ENCODE assay signal across 8 cellular contexts in genomic region chr6:18263561-18264337, GRCh38. TPM values are rescaled to one million over a fixed set of nuclear protein-coding genes. Genes with fewer than 3 reads are reported as not detected.
DNase-seq lines count a peak whose midpoint lies in the region; ATAC-seq and TF ChIP-seq lines count a peak whose summit lies in the region.

No MANE protein-coding gene starts in this region.

- peaks cover 8% of the 10 kb centered on the region for H3K27me3 Mint-ChIP-seq in CD4-positive, CD25-positive, alpha-beta regulatory T cell

- in situ Hi-C loops in T47D (cut with HindIII; ENCODE audit: low pct_unique_long_range_greater_than_20kb, low sequenced_read_pairs): no loop called here

- H3K9me3 ChIP-seq in CD4-positive, CD25-positive, alpha-beta regulatory T cell (ENCODE audit: control insufficient read depth in 2 of 2, low read length in 2 of 2): no peaks in the 10 kb centered on the region
- H3K9me3 ChIP-seq in SJSA1 (replicated peaks) (no peaks in the 10 kb centered on the region), iPS-20b (ENCODE audit: insufficient read depth, low read depth, low read length) (no peaks in the 10 kb centered on the region), sigmoid colon (no peaks in the 10 kb centered on the region)

- H3K9me3 Mint-ChIP-seq in CD4-positive, CD25-positive, alpha-beta regulatory T cell: peaks cover 0 to 1% (median 0%) of the 10 kb centered on the region in 7 donors

- ATAC-seq in CD4-positive, CD25-positive, alpha-beta regulatory T cell (ENCODE audit: low read depth in 2 of 2): peak; percentile 17 to 20
- peak; percentile 8 for ATAC-seq in GM19324 (IDR thresholded peaks at IDR 0.05; ENCODE audit: low FRiP score, unreplicated experiment)
- peak; percentile 1 for ATAC-seq in HG03457 (IDR thresholded peaks at IDR 0.05; ENCODE audit: unreplicated experiment)

- peaks cover 45% of the 10 kb centered on the region for H3K4me1 ChIP-seq in CD4-positive, CD25-positive, alpha-beta regulatory T cell (ENCODE audit: control insufficient read depth, insufficient read depth, low read length, poor library complexity, severe bottlenecking)
- peaks cover 46% of the 10 kb centered on the region for H3K4me1 ChIP-seq in SJSA1 (replicated peaks)
- peaks cover 27% of the 10 kb centered on the region; the same call in 1 of the 2 replicates for H3K4me1 ChIP-seq in iPS-20b (ENCODE audit: insufficient read depth, low read length)
- H3K4me1 ChIP-seq in sigmoid colon: peaks cover 0 to 41% (median 32%) of the 10 kb centered on the region in 4 donors

- no peaks in the 10 kb centered on the region for H3K36me3 Mint-ChIP-seq in CD4-positive, CD25-positive, alpha-beta regulatory T cell

- CTCF ChIA-PET in GM10248 (lab: Yijun Ruan, JAX): no interaction called here

- TF ChIP-seq EP300 in sigmoid colon (IDR thresholded peaks at IDR 0.05): no peak

- peak overlapping the region; percentile 100 for H3K4me3 ChIP-seq in CD4-positive, CD25-positive, alpha-beta regulatory T cell (ENCODE audit: low read depth, low read length)
- H3K4me3 ChIP-seq in SJSA1 (peak overlapping the region; percentile 98), iPS-20b (ENCODE audit: low read length) (peak overlapping the region; percentile 96), sigmoid colon (peak overlapping the region; percentile 69 to 93 (median 74))

- TF ChIP-seq POLR2A in sigmoid colon (IDR thresholded peaks at IDR 0.05): no peak

- peak overlapping the region; percentile 83 for H3K27ac ChIP-seq in CD4-positive, CD25-positive, alpha-beta regulatory T cell (ENCODE audit: insufficient read depth, low read length, poor library complexity, severe bottlenecking)
- H3K27ac ChIP-seq in SJSA1: peak overlapping the region; percentile 100
- H3K27ac ChIP-seq in iPS-20b (ENCODE audit: low read length): peak overlapping the region; percentile 99
- peak overlapping the region; percentile 95 to 100 (median 98) for H3K27ac ChIP-seq in sigmoid colon

- DNase-seq in CD4-positive, CD25-positive, alpha-beta regulatory T cell: peak; percentile 23 to 46 (median 44)
- peak; percentile 62 to 88 for DNase-seq in SJSA1 (ENCODE audit: low read depth in 1 of 2, low spot score in 2 of 2)
- DNase-seq in T47D (ENCODE audit: low read depth in 1 of 2, low spot score in 1 of 2): peak; percentile 37 to 46
- DNase-seq in sigmoid colon: peak; percentile 86
- no peak for DNase-seq in GM10248 (ENCODE audit: extremely low spot score)

- no peaks in the 10 kb centered on the region for H3K36me3 ChIP-seq in CD4-positive, CD25-positive, alpha-beta regulatory T cell (ENCODE audit: control insufficient read depth, insufficient read depth, low read length)
- H3K36me3 ChIP-seq in SJSA1 (peaks cover 48% of the 10 kb centered on the region), iPS-20b (ENCODE audit: insufficient read depth, low read depth, low read length) (peaks cover 42% of the 10 kb centered on the region), sigmoid colon (no peaks in the 10 kb centered on the region)

- 0 to 1% methylated on average over 70 of the region's 70 CpGs for WGBS in sigmoid colon, 2 donors

- peak overlapping the region; percentile 93 to 98 (median 96) for H3K4me3 Mint-ChIP-seq in CD4-positive, CD25-positive, alpha-beta regulatory T cell

- peaks cover 36 to 59% (median 46%) of the 10 kb centered on the region in 4 donors for H3K4me1 Mint-ChIP-seq in CD4-positive, CD25-positive, alpha-beta regulatory T cell

- intact Hi-C loops in sigmoid colon (cut with DNase I): loop anchor here (2.0 to 5.0 kb wide), 2 partner anchors 51 to 109 kb away; partner anchors contain the start of genes KDM1B and TPMT

- peak overlapping the region; percentile 95 to 99 (median 96) for H3K27ac Mint-ChIP-seq in CD4-positive, CD25-positive, alpha-beta regulatory T cell

- peak overlapping the region; percentile 97 for H3K9ac ChIP-seq in iPS-20b (ENCODE audit: low read depth, low read length)

- H3K27me3 ChIP-seq in CD4-positive, CD25-positive, alpha-beta regulatory T cell (ENCODE audit: control insufficient read depth, insufficient read depth, low read length): no peaks in the 10 kb centered on the region
- H3K27me3 ChIP-seq in SJSA1 (replicated peaks) (no peaks in the 10 kb centered on the region), iPS-20b (ENCODE audit: insufficient read depth, low read length) (no peaks in the 10 kb centered on the region; the same call in 1 of the 2 replicates), sigmoid colon (no peaks in the 10 kb centered on the region)

- no peak for TF ChIP-seq CTCF in sigmoid colon (IDR thresholded peaks at IDR 0.05)
- no peak for TF ChIP-seq CTCF in GM10248 (IDR thresholded peaks at IDR 0.05; ENCODE audit: control extremely low read depth, extremely low read depth, low read depth, missing control alignments)

- POLR2A ChIA-PET in GM10248 (lab: Yijun Ruan, JAX): interaction anchor here (0.6 kb wide), 1 partner anchor 153 kb away, joined by 3 read pairs; no protein-coding TSS in a partner anchor

RNA-seq across cellular contexts. Expression of gene DEK, which starts 0.6 kb away (rescaled TPM):
- total RNA-seq in CD4-positive, CD25-positive, alpha-beta regulatory T cell: 75.3 TPM
- 10 to 100 TPM; 34.9 to 73.1 (median 66.9) TPM for polyA plus RNA-seq in CD4-positive, CD25-positive, alpha-beta regulatory T cell
- 354 and 542 TPM in 2 replicates for total RNA-seq in SJSA1 (2014; rRNA removed; shearing (Covaris generic))
- 100 to 1,000 TPM; 181 to 236 (median 202) TPM for total RNA-seq in sigmoid colon
- polyA plus RNA-seq in sigmoid colon: 10 to 100 TPM; 64.9 to 77.4 (median 69.5) TPM
